Comparison of ENCODE assay signal across 13 cellular contexts in the genomic region with DNA sequence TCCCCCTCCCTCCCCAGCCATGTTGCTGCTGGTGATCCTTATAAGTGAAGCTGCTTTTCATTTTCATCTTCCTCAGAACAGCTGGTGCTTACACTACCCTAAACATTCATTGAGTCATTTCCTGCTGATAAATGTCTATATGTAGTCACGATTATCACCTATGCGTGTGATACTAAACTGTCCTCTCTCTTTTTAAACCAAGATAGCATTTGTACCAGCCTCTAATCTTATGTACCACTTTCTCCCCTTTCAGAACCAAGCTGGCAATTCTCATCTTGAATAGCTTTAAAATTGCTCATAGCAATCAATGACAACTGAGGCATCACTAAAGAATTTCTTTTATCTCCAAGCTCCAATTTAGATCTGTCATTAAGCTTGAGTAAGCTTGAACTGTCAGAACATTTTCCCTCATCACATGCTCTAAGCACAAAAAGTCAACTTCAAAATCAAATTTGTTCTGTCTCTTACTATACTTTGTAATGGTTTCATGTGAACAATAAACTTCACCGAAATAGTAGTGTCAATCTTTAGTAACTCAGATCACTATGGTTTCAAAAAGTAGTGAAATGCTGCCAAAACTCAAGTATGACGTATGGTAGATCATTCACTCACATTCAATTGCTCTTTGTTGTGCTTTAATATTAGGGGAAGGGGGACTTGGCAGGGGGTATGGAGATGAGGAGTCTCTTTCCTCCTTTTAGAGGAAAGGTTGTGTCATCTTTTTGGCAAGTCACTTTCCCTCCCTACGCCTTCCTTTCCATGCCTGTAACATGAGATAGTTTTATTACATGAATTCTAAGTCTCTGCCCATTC.
A peak's percentile ranks its signal among the peaks of the same experiment; 100 is the strongest.
DNase-seq lines count a peak whose midpoint lies in the region; ATAC-seq, FAIRE-seq and TF ChIP-seq lines count a peak whose summit lies in the region.
"Had no signal": no experiment of that assay in that cellular context is flagged by ENCODE, and none has a peak within 500 bp of the region (broad histone marks: within the 10 kb centered on the region; RNA-seq: fewer than 3 reads in every experiment).

No MANE protein-coding gene starts in this region.

- no peaks in the 10 kb centered on the region for H3K9me1 ChIP-seq in endothelial cell of umbilical vein (replicated peaks; ENCODE audit: control insufficient read depth, extremely low read depth, insufficient read depth, low read length)

- BruUV-seq in PC-3 (replicated peaks; lab: Mats Ljungman, UMichigan), result no TSS peak
- TSS peak; percentile 61 for BruUV-seq in endothelial cell of umbilical vein (replicated peaks; lab: Mats Ljungman, UMichigan)

- peak overlapping the region; percentile 35 for H3K4me3 ChIP-seq in PC-3 (ENCODE audit: low read length)
- peak overlapping the region in 2 of 3 experiments; percentile 41 to 48 for H3K4me3 ChIP-seq in endothelial cell of umbilical vein (replicated peaks in 1 of 3; ENCODE audit: insufficient read depth in 1 of 3, low read depth in 1 of 3, low read length in 3 of 3)
- H3K4me3 ChIP-seq in mesodermal cell (ENCODE audit: extremely low read depth, insufficient read depth, low read length, poor library complexity, severe bottlenecking), result no peak overlapping the region
- H3K4me3 ChIP-seq in esophagus muscularis mucosa, result no peak overlapping the region

- intact Hi-C loops in PC-3 (cut with micrococcal nuclease), result loop anchor here (2.0 to 5.0 kb wide), 3 partner anchors 46 to 91 kb away; no protein-coding TSS in a partner anchor
- intact Hi-C loops in endothelial cell of umbilical vein (cut with micrococcal nuclease), result loop anchor here (2.0 to 5.0 kb wide), 2 partner anchors 67 to 69 kb away; no protein-coding TSS in a partner anchor
- intact Hi-C loops in esophagus muscularis mucosa (cut with DNase I), result no loop called here
- intact Hi-C loops in posterior cingulate gyrus (cut with DNase I), result no loop called here

- H3K4me2 ChIP-seq in PC-3 (ENCODE audit: low read length) (peak overlapping the region; percentile 77), endothelial cell of umbilical vein (ENCODE audit: insufficient read depth, low read length) (peak overlapping the region; percentile 48)

- TF ChIP-seq EP300 in esophagus muscularis mucosa (IDR thresholded peaks at IDR 0.05), result no peak

- peak overlapping the region; percentile 88 for H3K27ac ChIP-seq in PC-3 (ENCODE audit: low read length)
- H3K27ac ChIP-seq in endothelial cell of umbilical vein (ENCODE audit: insufficient read depth, low read depth, low read length), result peak overlapping the region; percentile 65
- peak overlapping the region; percentile 69 for H3K27ac ChIP-seq in mesodermal cell (ENCODE audit: low read depth, low read length, severe bottlenecking)
- no peak overlapping the region for H3K27ac ChIP-seq in esophagus muscularis mucosa (replicated peaks in 1 of 4)

- peak; percentile 46 for DNase-seq in DMS53 treated with DMSO at 0.1 percent for 48 hours (lab: John Stamatoyannopoulos, UW; ENCODE audit: unreplicated experiment)
- peak; percentile 77 for DNase-seq in PC-3
- DNase-seq in endothelial cell of umbilical vein (ENCODE audit: low read depth, low spot score), result peak; percentile 58
- no peak for DNase-seq in NCI-H2029 (lab: John Stamatoyannopoulos, UW)
- no peak for DNase-seq in esophagus muscularis mucosa (ENCODE audit: extremely low spot score)
- no peak for DNase-seq in posterior cingulate gyrus
- DNase-seq: activated naive CD8-positive, alpha-beta T cell treated with anti-CD3 and anti-CD28 coated beads, Interleukin-2, amount 10 ng/mL, durations not matched to agents 7 days and 5 days; CD4-positive, CD25-positive, alpha-beta regulatory T cell; naive B cell; stimulated activated CD4-positive, alpha-beta T cell treated with anti-CD3 and anti-CD28 coated beads, Interleukin-12 subunit alpha, Interleukin-12 subunit beta, amount 100 ng/mL, for 4 hours; T-helper 9 cell had no signal

- H4K20me1 ChIP-seq in PC-3 (ENCODE audit: low read length) (no peaks in the 10 kb centered on the region), endothelial cell of umbilical vein (replicated peaks; ENCODE audit: control insufficient read depth, extremely low read depth, insufficient read depth, low read length) (no peaks in the 10 kb centered on the region)

- no peak for FAIRE-seq in endothelial cell of umbilical vein (lab: Jason Lieb, UNC)

- dilution Hi-C loops in endothelial cell of umbilical vein (cut with MboI; ENCODE audit: extremely low pct_ligation_motif_present, low sequenced_read_pairs), result no loop called here

- POLR2A ChIA-PET in PC-3 (lab: Charles Lee; ENCODE audit: unreplicated experiment), result interaction anchor here (0.7 kb wide), 2 partner anchors 16 to 778 kb away, joined by 3 to 10 read pairs; no protein-coding TSS in a partner anchor
- POLR2A ChIA-PET in endothelial cell of umbilical vein (lab: Charles Lee), result no interaction called here

- H3K36me3 ChIP-seq in PC-3 (ENCODE audit: low read depth, low read length) (no peaks in the 10 kb centered on the region), endothelial cell of umbilical vein (ENCODE audit: control insufficient read depth in 2 of 2, extremely low read depth in 1 of 2, insufficient read depth in 2 of 2, low read length in 2 of 2) (no peaks in the 10 kb centered on the region), mesodermal cell (ENCODE audit: control insufficient read depth, insufficient read depth, low read length) (no peaks in the 10 kb centered on the region), esophagus muscularis mucosa (no peaks in the 10 kb centered on the region)

- TF ChIP-seq CTCF in PC-3 (conservative IDR thresholded peaks at IDR 0.05; ENCODE audit: low read depth, low read length) (no peak), endothelial cell of umbilical vein (IDR thresholded peaks at IDR 0.05; ENCODE audit: extremely low read depth in 1 of 2, insufficient read depth in 1 of 2, low read depth in 1 of 2, low read length in 2 of 2) (no peak), esophagus muscularis mucosa (IDR thresholded peaks at IDR 0.05) (no peak)

- H3K9me2 ChIP-seq in PC-3 (replicated peaks; ENCODE audit: low read length), result no peaks in the 10 kb centered on the region

- no peaks in the 10 kb centered on the region for H3K9me3 ChIP-seq in PC-3 (ENCODE audit: low read length)
- no peaks in the 10 kb centered on the region for H3K9me3 ChIP-seq in endothelial cell of umbilical vein (replicated peaks; ENCODE audit: control insufficient read depth, insufficient read depth, low read length)
- H3K9me3 ChIP-seq in mesodermal cell (ENCODE audit: control insufficient read depth, low read length), result no peaks in the 10 kb centered on the region
- H3K9me3 ChIP-seq in esophagus muscularis mucosa, result no peaks in the 10 kb centered on the region

- peaks cover 13% of the 10 kb centered on the region for H3F3A ChIP-seq in PC-3 (ENCODE audit: low read length, unreplicated experiment)

- H3K9ac ChIP-seq in PC-3 (ENCODE audit: low read length), result peak overlapping the region; percentile 64
- peak overlapping the region; percentile 57 for H3K9ac ChIP-seq in endothelial cell of umbilical vein (replicated peaks; ENCODE audit: extremely low read depth, insufficient read depth, low read length)

- H2AFZ ChIP-seq in PC-3 (ENCODE audit: low read length), result 0 out of 2 replicates have a peak overlapping the region, but pooled peaks have one; percentile 8
- peak overlapping the region; percentile 9 for H2AFZ ChIP-seq in endothelial cell of umbilical vein (ENCODE audit: low read depth, low read length)

- ATAC-seq in PC-3 (peak; percentile 62), GM21515 (IDR thresholded peaks at IDR 0.05; ENCODE audit: unreplicated experiment) (no peak)

- 50 to 65% methylated on average over 1 to 2 of the region's 5 CpGs for WGBS in mesodermal cell (ENCODE audit: insufficient coverage in 2 of 2), 2 experiments
- 49% methylated on average over 5 of the region's 5 CpGs for WGBS in esophagus muscularis mucosa

- CTCF ChIA-PET in PC-3 (lab: Charles Lee) (no interaction called here), endothelial cell of umbilical vein (lab: Charles Lee) (interaction anchor here (0.9 to 1.0 kb wide), 4 partner anchors 11 to 141 kb away, joined by 3 read pairs; no protein-coding TSS in a partner anchor)

- H3K27me3 ChIP-seq in PC-3 (ENCODE audit: low read length), result no peaks in the 10 kb centered on the region
- no peaks in the 10 kb centered on the region for H3K27me3 ChIP-seq in endothelial cell of umbilical vein (ENCODE audit: control insufficient read depth in 2 of 2, insufficient read depth in 2 of 2, low read length in 2 of 2)
- no peaks in the 10 kb centered on the region for H3K27me3 ChIP-seq in esophagus muscularis mucosa

- H3K4me1 ChIP-seq in PC-3 (ENCODE audit: insufficient read depth, low read length) (peaks cover 38% of the 10 kb centered on the region), endothelial cell of umbilical vein (ENCODE audit: control insufficient read depth, extremely low read depth, insufficient read depth, low read length) (peaks cover 30% of the 10 kb centered on the region), mesodermal cell (ENCODE audit: control insufficient read depth, insufficient read depth, low read length, poor library complexity, severe bottlenecking) (peaks cover 16% of the 10 kb centered on the region), esophagus muscularis mucosa (no peaks in the 10 kb centered on the region)

- no peak for TF ChIP-seq POLR2A in endothelial cell of umbilical vein (IDR thresholded peaks at IDR 0.05; ENCODE audit: low read depth, low read length)
- TF ChIP-seq POLR2A in esophagus muscularis mucosa (IDR thresholded peaks at IDR 0.05; ENCODE audit: low read depth), result no peak

- no peaks in the 10 kb centered on the region for H3K79me2 ChIP-seq in PC-3 (ENCODE audit: low read length)
- no peaks in the 10 kb centered on the region for H3K79me2 ChIP-seq in endothelial cell of umbilical vein (ENCODE audit: control insufficient read depth, insufficient read depth, low read length)

TF ChIP-seq in endothelial cell of umbilical vein, 7 proteins besides CTCF, POLR2A, EP300 and RAD21:
- TF ChIP-seq POLR2AphosphoS5 (IDR thresholded peaks at IDR 0.05; ENCODE audit: insufficient read depth, low read depth, low read length), result no peak
- TF ChIP-seq, protein P1, sequence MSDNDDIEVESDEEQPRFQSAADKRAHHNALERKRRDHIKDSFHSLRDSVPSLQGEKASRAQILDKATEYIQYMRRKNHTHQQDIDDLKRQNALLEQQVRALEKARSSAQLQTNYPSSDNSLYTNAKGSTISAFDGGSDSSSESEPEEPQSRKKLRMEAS (IDR thresholded peaks at IDR 0.05; ENCODE audit: insufficient read depth, insufficient read length), result no peak
- no peak for TF ChIP-seq EZH2 (IDR thresholded peaks at IDR 0.05; ENCODE audit: borderline replicate concordance, low read depth, low read length, severe bottlenecking)
- TF ChIP-seq MYC (IDR thresholded peaks at IDR 0.05; ENCODE audit: low read depth, low read length), result no peak
- peak; percentile 65 for TF ChIP-seq FOS (IDR thresholded peaks at IDR 0.05; ENCODE audit: borderline replicate concordance, insufficient read depth, low read length)
- peak; percentile 31 for TF ChIP-seq JUN (IDR thresholded peaks at IDR 0.05; ENCODE audit: borderline replicate concordance, insufficient read depth, insufficient read length, low read depth)
- TF ChIP-seq GATA2 (IDR thresholded peaks at IDR 0.05; ENCODE audit: insufficient read depth, insufficient read length, low read depth, low read length), result peak; percentile 42

Comparison
In these comparisons a context has a peak if more than half of its experiments do, and no peak if none do; other contexts are left out.
1. DNase-seq: peak in DMS53 treated with DMSO at 0.1 percent for 48 hours (single experiment), PC-3 (single experiment) and endothelial cell of umbilical vein (single experiment); none in NCI-H2029 (single experiment), esophagus muscularis mucosa (single experiment) and posterior cingulate gyrus (0 of 10).
2. H3K27ac ChIP-seq: peak in PC-3 (single experiment), endothelial cell of umbilical vein (single experiment) and mesodermal cell (single experiment); none in esophagus muscularis mucosa (0 of 4).
3. H3K4me3 ChIP-seq: peak in PC-3 (single experiment) and endothelial cell of umbilical vein (2 of 3); none in mesodermal cell (single experiment) and esophagus muscularis mucosa (0 of 4).
4. intact Hi-C loops: an anchor here in PC-3 (2.0 to 5.0 kb wide) and endothelial cell of umbilical vein (2.0 to 5.0 kb wide); none called in esophagus muscularis mucosa and posterior cingulate gyrus.